11 cellular contexts compared by ENCODE assay signal in the genomic region with DNA sequence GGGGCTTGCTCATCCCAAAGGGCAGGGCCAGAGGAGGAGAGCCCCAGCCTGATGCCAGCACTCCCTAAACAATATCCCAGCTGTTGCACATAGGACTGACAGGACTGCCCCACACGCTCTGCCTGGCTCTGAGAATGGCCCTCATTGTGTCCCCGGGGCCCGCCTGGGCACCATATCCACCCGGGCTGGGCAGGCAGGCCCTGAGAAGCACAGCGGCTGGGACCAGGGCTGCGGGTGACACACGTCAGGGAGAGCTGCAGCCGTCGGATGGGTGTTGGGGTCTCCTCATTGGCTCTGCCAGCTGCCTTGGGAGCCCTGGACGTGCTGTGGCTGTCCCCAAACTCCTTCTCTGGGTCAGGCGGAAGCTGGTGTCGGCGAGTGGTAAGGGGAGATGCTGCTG. TPM values are rescaled to one million over a fixed set of nuclear protein-coding genes. Genes with fewer than 3 reads are reported as not detected.
DNase-seq lines count a peak whose midpoint lies in the region; ATAC-seq, FAIRE-seq and TF ChIP-seq lines count a peak whose summit lies in the region.
"Had no signal": no experiment of that assay in that cellular context is flagged by ENCODE, and none has a peak within 500 bp of the region (broad histone marks: within the 10 kb centered on the region; RNA-seq: fewer than 3 reads in every experiment).

No MANE protein-coding gene starts in this region.

- FAIRE-seq in K562 (lab: Jason Lieb, UNC) (no peak), kidney (lab: Jason Lieb, UNC) (no peak)
- FAIRE-seq: frontal cortex had no signal

- intact Hi-C loops in K562 (cut with micrococcal nuclease) (no loop called here), kidney (cut with DNase I) (no loop called here)

- peaks cover 34% of the 10 kb centered on the region for H3K79me2 ChIP-seq in K562 (ENCODE audit: control insufficient read depth, insufficient read depth, low read length)

- H3K4me1 Mint-ChIP-seq in T-helper 2 cell treated with Interferon-gamma antibody and Interleukin-4, amounts not matched to agents 5 μg/mL and 100 μg/mL, for 36 hours (ENCODE audit: low read depth) = no peaks in the 10 kb centered on the region

- H3K4me1 ChIP-seq in K562 (replicated peaks in 1 of 2; ENCODE audit: control insufficient read depth in 2 of 2, insufficient read depth in 2 of 2, low read length in 2 of 2) (peaks cover 17 to 81% of the 10 kb centered on the region in 2 experiments; a peak in 4 of 5 replicates), kidney (ENCODE audit: control insufficient read depth in 1 of 2, insufficient read depth in 1 of 2, low read depth in 1 of 2, low read length in 2 of 2) (peaks cover 63 to 68% of the 10 kb centered on the region in 2 donors), BE2C (peaks cover 8% of the 10 kb centered on the region)

- DNase-seq in AG04450 (ENCODE audit: low read depth, low spot score) (no peak), K562 (ENCODE audit: extremely low read depth in 1 of 4, low spot score in 3 of 4) (no peak), kidney (no peak), putamen (ENCODE audit: low spot score) (peak; percentile 93), BE2C (no peak), RPMI8226 (no peak)
- no peak for DNase-seq in T-helper 2 cell treated with Interferon-gamma antibody and Interleukin-4, amounts not matched to agents 5 μg/mL and 100 μg/mL, for 36 hours (ENCODE audit: low spot score)
- DNase-seq: activated CD8-positive, alpha-beta memory T cell treated with anti-CD3 and anti-CD28 coated beads for 24 hours; AML-193 had no signal

- H3K9ac ChIP-seq in K562 (ENCODE audit: insufficient read depth in 1 of 2, low read depth in 2 of 2, low read length in 2 of 2) (peak overlapping the region in 1 of 2 experiments; percentile 79; a peak in 2 of 4 replicates), kidney (ENCODE audit: low read length in 2 of 2) (peak overlapping the region in 1 of 2 donors; percentile 91)

- H3K4me3 ChIP-seq in AG04450 (ENCODE audit: low read depth, low read length) (peak overlapping the region; percentile 22; the same call in 1 of the 2 replicates), K562 (no peak overlapping the region), kidney (ENCODE audit: low read length in 2 of 2) (peak overlapping the region in 1 of 2 donors; percentile 84), BE2C (ENCODE audit: low read depth, low read length) (no peak overlapping the region)

- H3K27me3 ChIP-seq in AG04450 (ENCODE audit: control insufficient read depth, insufficient read depth, low read length) (no peaks in the 10 kb centered on the region), K562 (ENCODE audit: control insufficient read depth in 2 of 2, insufficient read depth in 2 of 2, low read length in 2 of 2) (no peaks in the 10 kb centered on the region), BE2C (no peaks in the 10 kb centered on the region)

- TF ChIP-seq CTCF in AG04450 (IDR thresholded peaks at IDR 0.05; ENCODE audit: low read depth, low read length) (no peak), K562 (IDR thresholded peaks at IDR 0.05 in 2 of 3, conservative IDR thresholded peaks at IDR 0.05 in 1 of 3; ENCODE audit: insufficient read depth in 2 of 3, low read depth in 1 of 3, low read length in 3 of 3) (no peak), kidney (IDR thresholded peaks at IDR 0.05; ENCODE audit: borderline replicate concordance, extremely low read depth, insufficient read depth) (no peak), BE2C (IDR thresholded peaks at IDR 0.05; ENCODE audit: low read depth, low read length) (no peak)

- no peaks in the 10 kb centered on the region for H3K36me3 Mint-ChIP-seq in T-helper 2 cell treated with Interferon-gamma antibody and Interleukin-4, amounts not matched to agents 5 μg/mL and 100 μg/mL, for 36 hours (ENCODE audit: low read depth)

- H3K4me2 ChIP-seq in K562 (ENCODE audit: insufficient read depth, low read length) = no peak overlapping the region

- H3K27ac Mint-ChIP-seq in T-helper 2 cell treated with Interferon-gamma antibody and Interleukin-4, amounts not matched to agents 5 μg/mL and 100 μg/mL, for 36 hours = no peak overlapping the region

- TF ChIP-seq EP300 in K562 (IDR thresholded peaks at IDR 0.05; ENCODE audit: low read length) = no peak

- H3K27ac ChIP-seq in AG04450 (ENCODE audit: low read depth, low read length) = peak overlapping the region; percentile 100
- no peak overlapping the region for H3K27ac ChIP-seq in K562 (ENCODE audit: extremely low read depth, low read depth, low read length)
- peak overlapping the region; percentile 93 to 97 for H3K27ac ChIP-seq in kidney (ENCODE audit: low read depth in 2 of 2, low read length in 2 of 2)

- no peaks in the 10 kb centered on the region for H3K9me3 Mint-ChIP-seq in T-helper 2 cell treated with Interferon-gamma antibody and Interleukin-4, amounts not matched to agents 5 μg/mL and 100 μg/mL, for 36 hours

- TF ChIP-seq RAD21 in K562 (CRISPR knock-in tag; conservative IDR thresholded peaks at IDR 0.05 in 1 of 2, IDR thresholded peaks at IDR 0.05 in 1 of 2) = no peak

- H2AFZ ChIP-seq in K562 (ENCODE audit: low read depth, low read length) = no peak overlapping the region

- CTCF ChIA-PET in AG04450 (lab: Charles Lee) (interaction anchor here (1.0 kb wide), 1 partner anchor 13 kb away, joined by 5 read pairs; no protein-coding TSS in a partner anchor), K562 (lab: Yijun Ruan, JAX; ENCODE audit: low intra/inter-chr PET ratio) (no interaction called here)

- peaks cover 7% of the 10 kb centered on the region; the same call in 1 of the 3 replicates for H3K36me3 ChIP-seq in K562 (ENCODE audit: control insufficient read depth, insufficient read depth, low read length)
- H3K36me3 ChIP-seq in kidney (ENCODE audit: control insufficient read depth in 1 of 2, insufficient read depth in 2 of 2, low read length in 2 of 2) = peaks cover 4 to 6% of the 10 kb centered on the region in 2 donors
- H3K36me3 ChIP-seq in BE2C = 0 out of 2 replicates have a peak, but pooled peaks cover 3% of the 10 kb centered on the region

- in situ Hi-C loops in K562 (cut with MboI) = no loop called here

- POLR2A ChIA-PET in AG04450 (lab: Yijun Ruan, JAX) (no interaction called here), K562 (lab: Yijun Ruan, JAX) (interaction anchor here (0.6 to 0.9 kb wide), 2 partner anchors 148 to 171 kb away, joined by 3 read pairs; no protein-coding TSS in a partner anchor)

- H4K20me1 ChIP-seq in K562 (replicated peaks; ENCODE audit: control insufficient read depth, insufficient read depth, low read length) = peaks cover 45% of the 10 kb centered on the region

- WGBS in K562 (ENCODE audit: insufficient coverage, low coverage, missing lambda C conversion rate) = 88% methylated on average over 10 of the region's 13 CpGs

- H3K4me3 Mint-ChIP-seq in T-helper 2 cell treated with Interferon-gamma antibody and Interleukin-4, amounts not matched to agents 5 μg/mL and 100 μg/mL, for 36 hours = no peak overlapping the region

- no TSS peak for BruUV-seq in K562 (replicated peaks; lab: Mats Ljungman, UMichigan)

- ATAC-seq in K562 = no peak
- no peak for ATAC-seq in HG03135 (IDR thresholded peaks at IDR 0.05; ENCODE audit: unreplicated experiment)

- peaks cover 42% of the 10 kb centered on the region for H3K27me3 Mint-ChIP-seq in T-helper 2 cell treated with Interferon-gamma antibody and Interleukin-4, amounts not matched to agents 5 μg/mL and 100 μg/mL, for 36 hours (ENCODE audit: low read depth)

- H3K9me3 ChIP-seq in AG04450 (ENCODE audit: control insufficient read depth, insufficient read depth, low read length) (no peaks in the 10 kb centered on the region; the same call in 1 of the 2 replicates), K562 (replicated peaks; ENCODE audit: control insufficient read depth, insufficient read depth, low read depth, low read length) (no peaks in the 10 kb centered on the region), kidney (ENCODE audit: control insufficient read depth in 1 of 2, low read length in 2 of 2) (no peaks in the 10 kb centered on the region), BE2C (no peaks in the 10 kb centered on the region)

- H3K9me1 ChIP-seq in K562 (ENCODE audit: control insufficient read depth, insufficient read depth, low read length) = no peaks in the 10 kb centered on the region

- TF ChIP-seq POLR2A in K562 (conservative IDR thresholded peaks at IDR 0.05) = no peak

RNA-seq across cellular contexts. Expression of a gene that starts 4.2 kb away (rescaled TPM):
- polyA plus RNA-seq in AG04450 (2011; rRNA removed) = 16.1 and 26.9 TPM in 2 replicates
- 20.3 and 25.8 TPM in 2 replicates for polyA minus RNA-seq in AG04450 (2011; rRNA and poly(A)+ RNA removed)
- 30.5 and 82.5 TPM in 2 replicates for total RNA-seq in K562 (2011; cell fraction: chromatin; rRNA removed; ENCODE audit: low replicate concordance)
- total RNA-seq in K562 (2011; cell fraction: nucleolus; rRNA removed) = 37.8 and 38.7 TPM in 2 replicates
- total RNA-seq in K562 (2011; cell fraction: nucleoplasm; rRNA removed) = 29.8 and 32.0 TPM in 2 replicates
- total RNA-seq in K562 (2014; rRNA removed) = 14.1 and 16.0 TPM in 2 replicates
- total RNA-seq in K562 (2014; rRNA removed; fragmentation: Illumina TruSeq; extraction: Trizol) = 1.1 and 1.7 TPM in 2 replicates
- total RNA-seq in K562 (2015; rRNA removed; fragmentation: Illumina TruSeq; extraction: Trizol) = 7.2 and 8.8 TPM in 2 replicates
- 25.6 and 26.3 TPM in 2 replicates for total RNA-seq in K562 (2021)
- 3.6 and 6.0 TPM in 2 replicates for polyA plus RNA-seq in K562 (2011; rRNA removed)
- 3.6 and 13.5 TPM in 2 replicates for polyA plus RNA-seq in K562 (2011; cell fraction: cytosol; rRNA removed)
- polyA plus RNA-seq in K562 (2011; cell fraction: nucleus; rRNA removed) = 21.5 and 40.4 TPM in 2 replicates
- 14.6 and 20.3 TPM in 2 replicates for polyA plus RNA-seq in K562 (2012)
- 3.4 and 11.4 TPM in 2 replicates for polyA plus RNA-seq in K562 (2014; fragmentation: Illumina TruSeq; extraction: Trizol)
- polyA plus RNA-seq in K562 (2014; fragmentation: Nextera tagmentation; extraction: Ambion mirVana) = under 1 TPM; 0.10 to 0.13 TPM
- polyA plus RNA-seq in K562 (2014; rRNA removed) = 9.8 and 10.5 TPM in 2 replicates
- 5.7 and 5.9 TPM in 2 replicates for polyA minus RNA-seq in K562 (2011; rRNA and poly(A)+ RNA removed)
- 6.9 and 14.9 TPM in 2 replicates for polyA minus RNA-seq in K562 (2011; cell fraction: cytosol; rRNA and poly(A)+ RNA removed)
- polyA minus RNA-seq in K562 (2011; cell fraction: nucleus; rRNA and poly(A)+ RNA removed) = 16.6 and 18.6 TPM in 2 replicates
- 123 TPM for total RNA-seq in kidney
- polyA plus RNA-seq in kidney (ENCODE audit: insufficient read depth, low read depth, low replicate concordance) = 69.1 TPM
- 72.3 TPM for polyA plus RNA-seq in BE2C (2012; ENCODE audit: insufficient read depth, insufficient read length, low read depth)

RNA-seq across cellular contexts. Expression of a gene that starts 28.5 kb away (rescaled TPM):
- polyA plus RNA-seq in AG04450 (2011; rRNA removed) = not detected in 2 replicates
- not detected in 2 replicates for polyA minus RNA-seq in AG04450 (2011; rRNA and poly(A)+ RNA removed)
- total RNA-seq in K562 (2011; cell fraction: chromatin; rRNA removed; ENCODE audit: low replicate concordance) = not detected in 2 replicates
- not detected in 2 replicates for total RNA-seq in K562 (2011; cell fraction: nucleolus; rRNA removed)
- not detected in 2 replicates for total RNA-seq in K562 (2011; cell fraction: nucleoplasm; rRNA removed)
- not detected in 2 replicates for total RNA-seq in K562 (2014; rRNA removed)
- not detected in 2 replicates for total RNA-seq in K562 (2014; rRNA removed; fragmentation: Illumina TruSeq; extraction: Trizol)
- not detected in 2 replicates for total RNA-seq in K562 (2015; rRNA removed; fragmentation: Illumina TruSeq; extraction: Trizol)
- total RNA-seq in K562 (2021) = 2.3 and 5.3 TPM in 2 replicates
- not detected in 2 replicates for polyA plus RNA-seq in K562 (2011; rRNA removed)
- polyA plus RNA-seq in K562 (2011; cell fraction: cytosol; rRNA removed) = not detected in 2 replicates
- not detected in 2 replicates for polyA plus RNA-seq in K562 (2011; cell fraction: nucleus; rRNA removed)
- not detected in 2 replicates for polyA plus RNA-seq in K562 (2012)
- polyA plus RNA-seq in K562 (2014; fragmentation: Illumina TruSeq; extraction: Trizol) = not detected in 2 replicates
- polyA plus RNA-seq in K562 (2014; fragmentation: Nextera tagmentation; extraction: Ambion mirVana) = not detected
- not detected in 2 replicates for polyA plus RNA-seq in K562 (2014; rRNA removed)
- polyA minus RNA-seq in K562 (2011; rRNA and poly(A)+ RNA removed) = not detected in 2 replicates
- not detected in 2 replicates for polyA minus RNA-seq in K562 (2011; cell fraction: cytosol; rRNA and poly(A)+ RNA removed)
- not detected in 2 replicates for polyA minus RNA-seq in K562 (2011; cell fraction: nucleus; rRNA and poly(A)+ RNA removed)
- total RNA-seq in kidney = not detected
- polyA plus RNA-seq in kidney (ENCODE audit: insufficient read depth, low read depth, low replicate concordance) = not detected
- polyA plus RNA-seq in BE2C (2012; ENCODE audit: insufficient read depth, insufficient read length, low read depth) = 2.5 TPM
- total RNA-seq: frontal cortex had no signal

RNA-seq across cellular contexts. Expression of a gene that starts 40.3 kb away (rescaled TPM):
- polyA plus RNA-seq in AG04450 (2011; rRNA removed) (not detected in 2 replicates), K562 (2011; rRNA removed) (not detected in 2 replicates), K562 (2014; fragmentation: Illumina TruSeq; extraction: Trizol) (not detected in 2 replicates), K562 (2014; fragmentation: Nextera tagmentation; extraction: Ambion mirVana) (not detected), K562 (2014; rRNA removed) (not detected in 2 replicates), kidney (ENCODE audit: insufficient read depth, low read depth, low replicate concordance) (not detected)
- not detected in 2 replicates for polyA minus RNA-seq in AG04450 (2011; rRNA and poly(A)+ RNA removed)
- total RNA-seq in K562 (2011; cell fraction: chromatin; rRNA removed; ENCODE audit: low replicate concordance) = not detected in 2 replicates
- not detected in 2 replicates for total RNA-seq in K562 (2011; cell fraction: nucleolus; rRNA removed)
- total RNA-seq in K562 (2011; cell fraction: nucleoplasm; rRNA removed) = not detected in 2 replicates
- total RNA-seq in K562 (2014; rRNA removed) (not detected in 2 replicates), K562 (2014; rRNA removed; fragmentation: Illumina TruSeq; extraction: Trizol) (not detected in 2 replicates), K562 (2015; rRNA removed; fragmentation: Illumina TruSeq; extraction: Trizol) (not detected in 2 replicates), K562 (2021) (5.1 and 7.3 TPM in 2 replicates), kidney (not detected)
- polyA plus RNA-seq in K562 (2011; cell fraction: cytosol; rRNA removed) = not detected in 2 replicates
- polyA plus RNA-seq in K562 (2011; cell fraction: nucleus; rRNA removed) = not detected in 2 replicates
- polyA plus RNA-seq in K562 (2012) = not detected in 2 replicates
- not detected in 2 replicates for polyA minus RNA-seq in K562 (2011; rRNA and poly(A)+ RNA removed)
- polyA minus RNA-seq in K562 (2011; cell fraction: cytosol; rRNA and poly(A)+ RNA removed) = not detected in 2 replicates
- polyA minus RNA-seq in K562 (2011; cell fraction: nucleus; rRNA and poly(A)+ RNA removed) = not detected in 2 replicates
- polyA plus RNA-seq in BE2C (2012; ENCODE audit: insufficient read depth, insufficient read length, low read depth) = 0.90 TPM
- total RNA-seq: frontal cortex had no signal
